8 cellular contexts compared by ENCODE assay signal in genomic region chr17:18314731-18315497, GRCh38. TPM values are rescaled to one million over a fixed set of nuclear protein-coding genes. Genes with fewer than 3 reads are reported as not detected.
DNase-seq lines count a peak whose midpoint lies in the region; ATAC-seq and TF ChIP-seq lines count a peak whose summit lies in the region.

SMCR8 (plus strand) TSS chr17:18315293; CDS start chr17:18315790, 497 bp downstream.
TOP3A (minus strand) TSS chr17:18314994; CDS start chr17:18314778, 216 bp downstream.

- H3K27ac ChIP-seq in coronary artery, result peak within 1 kb of the TSS; percentile 79 to 88
- peak within 1 kb of the TSS; percentile 94 for H3K27ac ChIP-seq in layer of hippocampus (ENCODE audit: low read depth, low read length)

- no peaks in the 10 kb centered on the region for H3K9me3 Mint-ChIP-seq in activated CD4-positive, alpha-beta T cell treated with anti-CD3 and anti-CD28 coated beads, Interleukin-2, amount 10 ng/mL, durations not matched to agents 24 days and 14 days

- CTCF ChIA-PET in BJ (lab: Yijun Ruan, JAX), result interaction anchor here (1.0 to 1.2 kb wide), 2 partner anchors 12 to 14 kb away, joined by 3 to 4 read pairs; no protein-coding TSS in a partner anchor

- H3K4me1 Mint-ChIP-seq in activated CD4-positive, alpha-beta T cell treated with anti-CD3 and anti-CD28 coated beads, Interleukin-2, amount 10 ng/mL, durations not matched to agents 24 days and 14 days, result peaks cover 65% of the 10 kb centered on the region

- DNase-seq in BJ (ENCODE audit: low read depth), result peak; percentile 97
- peak; percentile 78 for DNase-seq in NCI-H526 treated with DMSO at 0.1 percent for 48 hours (lab: John Stamatoyannopoulos, UW)
- DNase-seq in activated CD4-positive, alpha-beta T cell treated with anti-CD3 and anti-CD28 coated beads, Interleukin-2, amount 10 ng/mL, durations not matched to agents 24 days and 14 days, result peak; percentile 99
- DNase-seq in coronary artery (ENCODE audit: low spot score), result peak; percentile 99
- peak; percentile 96 to 97 for DNase-seq in stimulated activated CD4-positive, alpha-beta T cell treated with anti-CD3 and anti-CD28 coated beads, Interleukin-1b, Interleukin-23, amount 100 ng/mL, for 4 hours (ENCODE audit: low read depth in 2 of 2)

- H3K27me3 ChIP-seq in BJ (ENCODE audit: control insufficient read depth, insufficient read depth, low read length) (no peaks in the 10 kb centered on the region), layer of hippocampus (ENCODE audit: control insufficient read depth, insufficient read depth, low read length) (no peaks in the 10 kb centered on the region)

- H3K4me3 ChIP-seq in BJ (ENCODE audit: low read depth, low read length), result peak within 1 kb of the TSS; percentile 93
- peak within 1 kb of the TSS; percentile 95 for H3K4me3 ChIP-seq in coronary artery

- intact Hi-C loops in activated CD4-positive, alpha-beta T cell treated with anti-CD3 and anti-CD28 coated beads, Interleukin-2, amount 10 ng/mL, durations not matched to agents 24 days and 14 days (cut with micrococcal nuclease), result loop anchor here (1.0 to 5.0 kb wide), 5 partner anchors 47 to 478 kb away; partner anchors contain the start of genes ALKBH5, MIEF2, SHMT1 and SREBF1

- no peak for TF ChIP-seq CTCF in BJ (IDR thresholded peaks at IDR 0.05; ENCODE audit: insufficient read depth, low read depth, low read length)
- no peak for TF ChIP-seq CTCF in coronary artery (IDR thresholded peaks at IDR 0.05)

- peak; percentile 84 for ATAC-seq in GM19324 (IDR thresholded peaks at IDR 0.05; ENCODE audit: low FRiP score, unreplicated experiment)
- peak; percentile 43 for ATAC-seq in HG03469 (IDR thresholded peaks at IDR 0.05; ENCODE audit: unreplicated experiment)

- peak within 1 kb of the TSS; percentile 98 for H3K27ac Mint-ChIP-seq in activated CD4-positive, alpha-beta T cell treated with anti-CD3 and anti-CD28 coated beads, Interleukin-2, amount 10 ng/mL, durations not matched to agents 24 days and 14 days

- peaks cover 10% of the 10 kb centered on the region for H3K36me3 ChIP-seq in BJ (ENCODE audit: control insufficient read depth, insufficient read depth, low read length)

- H3K4me3 Mint-ChIP-seq in activated CD4-positive, alpha-beta T cell treated with anti-CD3 and anti-CD28 coated beads, Interleukin-2, amount 10 ng/mL, durations not matched to agents 24 days and 14 days, result peak within 1 kb of the TSS; percentile 85

- H3K36me3 Mint-ChIP-seq in activated CD4-positive, alpha-beta T cell treated with anti-CD3 and anti-CD28 coated beads, Interleukin-2, amount 10 ng/mL, durations not matched to agents 24 days and 14 days (ENCODE audit: low read depth), result peaks cover 57% of the 10 kb centered on the region

- no peaks in the 10 kb centered on the region for H3K27me3 Mint-ChIP-seq in activated CD4-positive, alpha-beta T cell treated with anti-CD3 and anti-CD28 coated beads, Interleukin-2, amount 10 ng/mL, durations not matched to agents 24 days and 14 days

- POLR2A ChIA-PET in BJ (lab: Charles Lee), result no interaction called here

RNA-seq across cellular contexts. Expression of gene SMCR8, which starts in this region (rescaled TPM):
- polyA plus RNA-seq in BJ (2011; rRNA removed), result 6.8 and 9.2 TPM in 2 replicates
- polyA minus RNA-seq in BJ (2011; rRNA and poly(A)+ RNA removed), result 10.0 and 10.1 TPM in 2 replicates
- 17.3 and 17.7 TPM in 2 replicates for total RNA-seq in activated CD4-positive, alpha-beta T cell treated with anti-CD3 and anti-CD28 coated beads, Interleukin-2, amount 10 ng/mL, durations not matched to agents 24 days and 14 days

RNA-seq across cellular contexts. Expression of gene TOP3A, which starts in this region (rescaled TPM):
- polyA plus RNA-seq in BJ (2011; rRNA removed), result 10.2 and 13.0 TPM in 2 replicates
- 12.9 and 20.9 TPM in 2 replicates for polyA minus RNA-seq in BJ (2011; rRNA and poly(A)+ RNA removed)
- 75.4 and 88.2 TPM in 2 replicates for total RNA-seq in activated CD4-positive, alpha-beta T cell treated with anti-CD3 and anti-CD28 coated beads, Interleukin-2, amount 10 ng/mL, durations not matched to agents 24 days and 14 days

Comparison
In these comparisons a context has a peak if more than half of its experiments do, and no peak if none do; other contexts are left out.
1. Peak in every context shown above with its lines: DNase-seq, ATAC-seq, H3K4me3 ChIP-seq and H3K27ac ChIP-seq.